In the genomic region with DNA sequence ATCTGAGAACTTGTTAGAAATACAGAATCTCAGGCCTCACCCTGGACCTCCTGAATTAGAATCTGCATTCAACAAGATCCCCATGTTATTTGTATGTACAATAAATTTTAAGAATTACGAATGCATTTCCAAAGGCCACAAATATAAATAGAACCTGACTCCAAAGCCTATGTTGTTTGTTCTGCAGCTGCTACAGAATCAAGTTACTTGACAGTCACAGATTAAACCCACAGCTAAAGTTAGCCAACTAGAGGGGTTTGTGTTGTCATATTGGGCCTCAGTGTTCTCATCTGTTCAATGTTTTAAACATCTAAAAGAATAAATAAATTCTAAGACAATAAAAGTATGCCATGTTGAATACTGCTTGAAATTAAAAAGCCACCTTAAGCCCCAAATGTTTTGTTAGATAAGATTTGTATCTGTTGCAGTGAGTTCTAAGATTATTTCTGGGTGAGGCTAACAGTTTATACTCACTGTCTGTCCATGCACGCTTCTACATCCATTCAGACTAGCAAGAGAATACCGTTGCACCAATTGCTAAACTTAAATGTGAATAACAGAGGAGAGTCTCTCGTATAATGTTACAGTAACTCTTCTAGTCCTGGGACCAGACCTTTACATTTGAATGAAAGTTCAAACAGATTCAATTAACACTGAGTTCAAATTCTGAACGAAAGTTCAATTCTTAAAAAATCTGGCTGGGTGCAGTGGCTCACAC, we compare ENCODE assay signal across 1 cellular context.
TF ChIP-seq lines count a peak whose summit lies in the region.

No MANE protein-coding gene starts in this region.

TF ChIP-seq in K562, 482 proteins besides CTCF, POLR2A, EP300 and RAD21 (continued from another document):
- TF ChIP-seq, protein P1, sequence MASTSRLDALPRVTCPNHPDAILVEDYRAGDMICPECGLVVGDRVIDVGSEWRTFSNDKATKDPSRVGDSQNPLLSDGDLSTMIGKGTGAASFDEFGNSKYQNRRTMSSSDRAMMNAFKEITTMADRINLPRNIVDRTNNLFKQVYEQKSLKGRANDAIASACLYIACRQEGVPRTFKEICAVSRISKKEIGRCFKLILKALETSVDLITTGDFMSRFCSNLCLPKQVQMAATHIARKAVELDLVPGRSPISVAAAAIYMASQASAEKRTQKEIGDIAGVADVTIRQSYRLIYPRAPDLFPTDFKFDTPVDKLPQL (IDR thresholded peaks at IDR 0.05; ENCODE audit: extremely low read depth, insufficient read length): no peak
